ENCODE assay signal across 8 cellular contexts in genomic region chr6:3118353-3119039, GRCh38. TPM values are rescaled to one million over a fixed set of nuclear protein-coding genes. Genes with fewer than 3 reads are reported as not detected.
DNase-seq lines count a peak whose midpoint lies in the region; ATAC-seq and TF ChIP-seq lines count a peak whose summit lies in the region.

BPHL (plus strand) TSS chr6:3118711; CDS start chr6:3118741, 30 bp downstream.

- no peaks in the 10 kb centered on the region for H3K9me3 Mint-ChIP-seq in natural killer cell

- H3K4me1 Mint-ChIP-seq in natural killer cell = peaks cover 17 to 18% of the 10 kb centered on the region in 2 donors

- DNase-seq in EL (peak; percentile 93), H4 (ENCODE audit: low spot score) (peak; percentile 86), LNCaP clone FGC (ENCODE audit: low read depth) (peak; percentile 64), RPMI8226 (peak; percentile 100), fibroblast of peridontal ligament (ENCODE audit: extremely low read depth) (peak; percentile 88), natural killer cell (peak; percentile 100)
- DNase-seq in activated T-helper 9 cell treated with anti-CD3 and anti-CD28 coated beads, Interleukin-2, amount 50 U/mL, for 16 hours (ENCODE audit: low read depth) = peak; percentile 99
- peak; percentile 96 to 99 (median 98) for DNase-seq in stimulated activated naive CD4-positive, alpha-beta T cell (lab: John Stamatoyannopoulos, UW)

- H3K27ac Mint-ChIP-seq in natural killer cell = peak within 1 kb of the TSS; percentile 91 to 97

- no peaks in the 10 kb centered on the region for H3K27me3 Mint-ChIP-seq in natural killer cell (ENCODE audit: low read depth in 2 of 2)

- no peaks in the 10 kb centered on the region for H3K36me3 Mint-ChIP-seq in natural killer cell

- TF ChIP-seq CTCF in LNCaP clone FGC (IDR thresholded peaks at IDR 0.05; ENCODE audit: control insufficient read depth, extremely low read depth, insufficient read depth) (no peak), natural killer cell (IDR thresholded peaks at IDR 0.05) (no peak)

- peak; percentile 91 to 99 (median 94) for ATAC-seq in natural killer cell

- intact Hi-C loops in natural killer cell (cut with micrococcal nuclease) = loop anchor here (1.0 to 5.0 kb wide), 3 partner anchors 49 to 899 kb away; partner anchors contain the start of gene NQO2

- peak within 1 kb of the TSS; percentile 67 for H3K4me3 ChIP-seq in LNCaP clone FGC (ENCODE audit: low read depth, low read length)

- H3K4me3 Mint-ChIP-seq in natural killer cell = peak within 1 kb of the TSS; percentile 92

RNA-seq across cellular contexts. Expression of gene BPHL, which starts in this region (rescaled TPM):
- 19.0 and 21.6 TPM in 2 replicates for total RNA-seq in H4 (2014; rRNA removed; shearing (Covaris generic))
- 1 to 10 TPM; 2.9 to 5.9 (median 5.7) TPM for total RNA-seq in natural killer cell

Comparison
In these comparisons a context has a peak if more than half of its experiments do, and no peak if none do; other contexts are left out.
1. Peak in every context shown above with its lines: DNase-seq, ATAC-seq and H3K4me3 ChIP-seq.